In genomic region chr22:38023045-38023444, GRCh38 we compare ENCODE assay signal across 26 cellular contexts. TPM values are rescaled to one million over a fixed set of nuclear protein-coding genes. Genes with fewer than 3 reads are reported as not detected.
"Had no signal": no experiment of that assay in that cellular context is flagged by ENCODE, and none has a peak within 500 bp of the region (broad histone marks: within the 10 kb centered on the region; RNA-seq: fewer than 3 reads in every experiment).

No MANE protein-coding gene starts in this region.

- H3K9me3 ChIP-seq: gastrocnemius medialis, psoas muscle, spleen, vagina had no signal

- H3K27me3 ChIP-seq: gastrocnemius medialis, spleen, vagina had no signal

- FAIRE-seq: colon, keratinocyte had no signal

- ATAC-seq: esophagus mucosa; gastrocnemius medialis; left lobe of liver; natural killer cell; psoas muscle; right cardiac atrium; stimulated activated memory B cell treated with anti-CD40 and anti-IgM and Interleukin-4, amounts not matched to agents 10 μg/mL and 1 μg/mL and 100 μg/mL, for 72 hours; stimulated activated naive CD8-positive, alpha-beta T cell treated with anti-CD3 and anti-CD28 coated beads, Interleukin-15, Interleukin-2, amounts not matched to agents 100 U/mL and 50 U/mL, for 24 hours had no signal

- H3K4me3 ChIP-seq: gastrocnemius medialis, lung, psoas muscle, skin epidermis, spleen, vagina had no signal

- H3K4me1 ChIP-seq: psoas muscle had no signal

- DNase-seq: effector CD8-positive, alpha-beta T cell; endodermal cell; foreskin fibroblast; gastrocnemius medialis; head of caudate nucleus; natural killer cell; psoas muscle; spleen; stimulated activated CD4-positive, alpha-beta T cell treated with anti-CD3 and anti-CD28 coated beads, Interleukin-4, amount 100 ng/mL, for 4 hours; stimulated activated naive CD8-positive, alpha-beta T cell treated with anti-CD3 and anti-CD28 coated beads, Interleukin-15, Interleukin-2, amounts not matched to agents 100 U/mL and 50 U/mL, for 24 hours; trophoblast cell had no signal

- H3K27ac ChIP-seq: epithelial cell of prostate, gastrocnemius medialis, psoas muscle, skin epidermis, spleen, vagina had no signal

- H3K36me3 ChIP-seq: gastrocnemius medialis, spleen, vagina had no signal

RNA-seq across cellular contexts. Expression of gene SOX10, which starts 38.7 kb away (rescaled TPM):
- total RNA-seq: glomerular endothelial cell, mononuclear cell, natural killer cell, osteocyte, renal cortical epithelial cell had no signal
- polyA plus RNA-seq: keratinocyte, neural cell had no signal
